In the genomic region with DNA sequence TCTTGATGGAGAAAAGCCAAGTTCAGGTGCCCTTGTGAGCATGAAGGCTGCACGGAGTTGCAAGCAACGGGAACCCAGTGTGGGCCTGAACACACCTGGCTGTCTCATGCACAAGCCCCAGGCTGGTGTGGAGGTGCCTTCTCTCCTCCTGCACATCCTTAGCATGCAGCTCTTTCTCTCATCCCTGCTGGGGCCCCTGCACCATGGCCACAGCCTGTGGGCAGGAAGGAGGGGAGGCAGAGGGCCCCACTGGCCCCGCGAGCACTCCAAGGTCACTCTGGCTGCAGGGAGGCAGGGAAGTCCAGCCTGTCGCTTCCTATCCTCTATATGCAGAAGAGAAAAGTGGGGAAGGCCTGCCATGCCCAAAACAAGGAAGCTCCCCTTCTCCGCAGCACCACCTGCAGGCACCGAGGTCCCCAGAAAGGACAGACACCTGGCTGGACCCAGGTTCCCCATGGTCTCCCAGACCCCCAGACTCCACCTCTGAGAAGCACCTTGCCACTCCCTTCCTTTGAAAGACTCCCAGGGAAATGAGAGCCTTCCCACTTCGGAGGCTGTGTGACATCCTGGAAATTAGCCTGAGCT, we compare ENCODE assay signal across 18 cellular contexts. TPM values are rescaled to one million over a fixed set of nuclear protein-coding genes. Genes with fewer than 3 reads are reported as not detected.
A peak's percentile ranks its signal among the peaks of the same experiment; 100 is the strongest.
DNase-seq lines count a peak whose midpoint lies in the region; ATAC-seq, FAIRE-seq and TF ChIP-seq lines count a peak whose summit lies in the region.
"Had no signal": no experiment of that assay in that cellular context is flagged by ENCODE, and none has a peak within 500 bp of the region (broad histone marks: within the 10 kb centered on the region; RNA-seq: fewer than 3 reads in every experiment).

No MANE protein-coding gene starts in this region.

- CTCF ChIA-PET in A549 (lab: Yijun Ruan, JAX): interaction anchor here (0.9 to 4.4 kb wide), 13 partner anchors 8 to 92 kb away, joined by 3 to 21 read pairs (median 5); no protein-coding TSS in a partner anchor

- H3K4me1 ChIP-seq in A549: no peaks in the 10 kb centered on the region

- H3K4me3 ChIP-seq in A549 (no peak overlapping the region), H7 (ENCODE audit: insufficient read depth, low read depth, low read length) (no peak overlapping the region), bronchial epithelial cell (ENCODE audit: low read depth, low read length) (no peak overlapping the region)

- no peaks in the 10 kb centered on the region for H3K9me3 ChIP-seq in A549
- H3K9me3 ChIP-seq: SK-N-SH had no signal

- WGBS in A549 (ENCODE audit: missing lambda C conversion rate): 25% methylated on average over 8 of the region's 8 CpGs

- FAIRE-seq in A549 (lab: Jason Lieb, UNC) (no peak), bronchial epithelial cell (lab: Jason Lieb, UNC) (no peak)

- H3K36me3 ChIP-seq in H7 (replicated peaks; ENCODE audit: control insufficient read depth, insufficient read depth, low read length): no peaks in the 10 kb centered on the region
- no peaks in the 10 kb centered on the region for H3K36me3 ChIP-seq in bronchial epithelial cell (ENCODE audit: control insufficient read depth, insufficient read depth, low read length)

- TF ChIP-seq POLR2A in A549 (IDR thresholded peaks at IDR 0.05; ENCODE audit: low read length): no peak

- DNase-seq in A549 (ENCODE audit: low read depth in 1 of 2, low spot score in 1 of 2) (no peak), H7 (peak; percentile 56), bronchial epithelial cell (ENCODE audit: low read depth) (no peak), NCI-H1048 (lab: John Stamatoyannopoulos, UW) (no peak)
- DNase-seq: DMS79; H9; KBM-7; MM.1S; NCI-H1092; NCI-H1436; NCI-H187 treated with DMSO at 0.1 percent for 48 hours; NK-92 treated with Interleukin-12 subunit alpha and Interleukin-12 subunit beta, amount 100 ng/mL, for 24 hours; SIG-M5; SK-N-SH had no signal

- POLR2A ChIA-PET in A549 (lab: Yijun Ruan, JAX): interaction anchor here (0.6 kb wide), 1 partner anchor 14 kb away, joined by 7 read pairs; no protein-coding TSS in a partner anchor

- H3K4me2 ChIP-seq in A549: no peak overlapping the region
- H3K4me2 ChIP-seq: SK-N-SH had no signal

- TF ChIP-seq EP300 in A549 (IDR thresholded peaks at IDR 0.05): no peak

- H3K27ac ChIP-seq in A549: no peak overlapping the region
- H3K27ac ChIP-seq: RWPE1 had no signal

- H3K27me3 ChIP-seq in H7 (ENCODE audit: control insufficient read depth, insufficient read depth, low read length) (no peaks in the 10 kb centered on the region), bronchial epithelial cell (ENCODE audit: control insufficient read depth, insufficient read depth, low read length) (peaks cover 2% of the 10 kb centered on the region)

- no peak for TF ChIP-seq RAD21 in A549 (conservative IDR thresholded peaks at IDR 0.05 in 1 of 2, IDR thresholded peaks at IDR 0.05 in 1 of 2)

- ATAC-seq in A549: peak; percentile 9 to 30; a peak in 3 of 6 replicates
- no peak for ATAC-seq in HG02642 (IDR thresholded peaks at IDR 0.05; ENCODE audit: poor library complexity, unreplicated experiment)
- no peak for ATAC-seq in GM21447 (IDR thresholded peaks at IDR 0.05; ENCODE audit: unreplicated experiment)

- TF ChIP-seq CTCF in A549 (IDR thresholded peaks at IDR 0.05): no peak
- TF ChIP-seq CTCF in bronchial epithelial cell (IDR thresholded peaks at IDR 0.05; ENCODE audit: insufficient read depth, low read length, severe bottlenecking): peak; percentile 16

TF ChIP-seq in A549, 52 proteins besides CTCF, POLR2A, EP300 and RAD21:
- TF ChIP-seq HOXB13 (CRISPR knock-in tag; IDR thresholded peaks at IDR 0.05; ENCODE audit: low read depth): no peak
- no peak for TF ChIP-seq FOSB (CRISPR knock-in tag; IDR thresholded peaks at IDR 0.05)
- no peak for TF ChIP-seq ZC3H11A (IDR thresholded peaks at IDR 0.05)
- no peak for TF ChIP-seq JUNB (IDR thresholded peaks at IDR 0.05)
- TF ChIP-seq CEBPB (IDR thresholded peaks at IDR 0.05): no peak
- no peak for TF ChIP-seq BHLHE40 (IDR thresholded peaks at IDR 0.05; ENCODE audit: low read depth, low read length)
- no peak for TF ChIP-seq RNF2 (IDR thresholded peaks at IDR 0.05; ENCODE audit: borderline replicate concordance, low read depth)
- TF ChIP-seq, protein P1, sequence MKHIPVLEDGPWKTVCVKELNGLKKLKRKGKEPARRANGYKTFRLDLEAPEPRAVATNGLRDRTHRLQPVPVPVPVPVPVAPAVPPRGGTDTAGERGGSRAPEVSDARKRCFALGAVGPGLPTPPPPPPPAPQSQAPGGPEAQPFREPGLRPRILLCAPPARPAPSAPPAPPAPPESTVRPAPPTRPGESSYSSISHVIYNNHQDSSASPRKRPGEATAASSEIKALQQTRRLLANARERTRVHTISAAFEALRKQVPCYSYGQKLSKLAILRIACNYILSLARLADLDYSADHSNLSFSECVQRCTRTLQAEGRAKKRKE (CRISPR knock-in tag; IDR thresholded peaks at IDR 0.05; ENCODE audit: low read depth): no peak
- TF ChIP-seq EHMT2 (IDR thresholded peaks at IDR 0.05; ENCODE audit: low read depth): no peak
- TF ChIP-seq TFCP2L1 (CRISPR knock-in tag; IDR thresholded peaks at IDR 0.05): no peak
- TF ChIP-seq ZSCAN20 (CRISPR knock-in tag; IDR thresholded peaks at IDR 0.05): no peak
- no peak for TF ChIP-seq EHF (CRISPR knock-in tag; IDR thresholded peaks at IDR 0.05)
- no peak for TF ChIP-seq SMC3 (IDR thresholded peaks at IDR 0.05)
- TF ChIP-seq FOSL2 (IDR thresholded peaks at IDR 0.05): no peak
- no peak for TF ChIP-seq FOSL2 (CRISPR knock-in tag; IDR thresholded peaks at IDR 0.05)
- TF ChIP-seq, protein P2, sequence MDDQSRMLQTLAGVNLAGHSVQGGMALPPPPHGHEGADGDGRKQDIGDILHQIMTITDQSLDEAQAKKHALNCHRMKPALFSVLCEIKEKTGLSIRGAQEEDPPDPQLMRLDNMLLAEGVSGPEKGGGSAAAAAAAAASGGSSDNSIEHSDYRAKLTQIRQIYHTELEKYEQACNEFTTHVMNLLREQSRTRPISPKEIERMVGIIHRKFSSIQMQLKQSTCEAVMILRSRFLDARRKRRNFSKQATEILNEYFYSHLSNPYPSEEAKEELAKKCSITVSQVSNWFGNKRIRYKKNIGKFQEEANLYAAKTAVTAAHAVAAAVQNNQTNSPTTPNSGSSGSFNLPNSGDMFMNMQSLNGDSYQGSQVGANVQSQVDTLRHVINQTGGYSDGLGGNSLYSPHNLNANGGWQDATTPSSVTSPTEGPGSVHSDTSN (IDR thresholded peaks at IDR 0.05): no peak
- no peak for TF ChIP-seq RFX5 (IDR thresholded peaks at IDR 0.05)

RNA-seq across cellular contexts. Expression of a gene that starts 18.6 kb away (rescaled TPM):
- polyA plus RNA-seq in A549 (2011; rRNA removed): 1.1 and 1.6 TPM in 2 replicates
- polyA plus RNA-seq in A549 (2012; cell fraction: cytosol; rRNA removed): 0.67 and 0.79 TPM in 2 replicates
- 0.82 and 0.91 TPM in 2 replicates for polyA plus RNA-seq in A549 (2012; cell fraction: nucleus; rRNA removed)
- 0.29 to 1.4 TPM (median 1.2 TPM) in 3 replicates for polyA plus RNA-seq in A549 (2017; fragmentation: RNase III; extraction: RNeasy Plus Mini Kit Qiagen cat#74134 plus additional on column Dnase treatment)
- polyA minus RNA-seq in A549 (2011; rRNA and poly(A)+ RNA removed): not detected in 2 replicates
- total RNA-seq in H7 (2014; rRNA removed; shearing (Covaris generic)): 0.17 and 0.41 TPM in 2 replicates
- under 0.01 and 0.38 TPM in 2 replicates for total RNA-seq in bronchial epithelial cell
- polyA plus RNA-seq: CD14-positive monocyte had no signal

RNA-seq across cellular contexts. Expression of a gene that starts 18.9 kb away (rescaled TPM):
- 169 and 174 TPM in 2 replicates for polyA plus RNA-seq in A549 (2011; rRNA removed)
- 138 and 190 TPM in 2 replicates for polyA plus RNA-seq in A549 (2012; cell fraction: cytosol; rRNA removed)
- polyA plus RNA-seq in A549 (2012; cell fraction: nucleus; rRNA removed): 185 and 190 TPM in 2 replicates
- 140 to 159 TPM (median 158 TPM) in 3 replicates for polyA plus RNA-seq in A549 (2017; fragmentation: RNase III; extraction: RNeasy Plus Mini Kit Qiagen cat#74134 plus additional on column Dnase treatment)
- 172 and 248 TPM in 2 replicates for polyA minus RNA-seq in A549 (2011; rRNA and poly(A)+ RNA removed)
- total RNA-seq in H7 (2014; rRNA removed; shearing (Covaris generic)): 174 and 181 TPM in 2 replicates
- 269 and 295 TPM in 2 replicates for total RNA-seq in bronchial epithelial cell

RNA-seq across cellular contexts. Expression of a gene that starts 23.0 kb away (rescaled TPM):
- polyA plus RNA-seq in A549 (2011; rRNA removed) (20.6 and 25.8 TPM in 2 replicates), A549 (2017; fragmentation: RNase III; extraction: RNeasy Plus Mini Kit Qiagen cat#74134 plus additional on column Dnase treatment) (30.3 to 31.7 TPM (median 31.0 TPM) in 3 replicates)
- polyA plus RNA-seq in A549 (2012; cell fraction: cytosol; rRNA removed): 30.5 and 32.8 TPM in 2 replicates
- 23.8 and 25.0 TPM in 2 replicates for polyA plus RNA-seq in A549 (2012; cell fraction: nucleus; rRNA removed)
- polyA minus RNA-seq in A549 (2011; rRNA and poly(A)+ RNA removed): 12.6 and 13.4 TPM in 2 replicates
- 28.5 and 33.5 TPM in 2 replicates for total RNA-seq in H7 (2014; rRNA removed; shearing (Covaris generic))
- 13.7 and 15.5 TPM in 2 replicates for total RNA-seq in bronchial epithelial cell

RNA-seq across cellular contexts. Expression of a gene that starts 27.4 kb away (rescaled TPM):
- polyA plus RNA-seq in A549 (2011; rRNA removed) (0.80 and 1.2 TPM in 2 replicates), A549 (2017; fragmentation: RNase III; extraction: RNeasy Plus Mini Kit Qiagen cat#74134 plus additional on column Dnase treatment) (0.94 to 1.7 TPM (median 0.98 TPM) in 3 replicates)
- polyA plus RNA-seq in A549 (2012; cell fraction: cytosol; rRNA removed): 0.89 and 0.95 TPM in 2 replicates
- polyA plus RNA-seq in A549 (2012; cell fraction: nucleus; rRNA removed): 8.6 TPM in 2 replicates
- 0.70 and 0.83 TPM in 2 replicates for polyA minus RNA-seq in A549 (2011; rRNA and poly(A)+ RNA removed)
- total RNA-seq in H7 (2014; rRNA removed; shearing (Covaris generic)): 2.8 and 5.5 TPM in 2 replicates
- 0.53 and 1.0 TPM in 2 replicates for total RNA-seq in bronchial epithelial cell
- polyA plus RNA-seq: CD14-positive monocyte had no signal

RNA-seq across cellular contexts. Expression of a gene that starts 38.4 kb away (rescaled TPM):
- polyA plus RNA-seq in A549 (2011; rRNA removed) (15.4 and 25.2 TPM in 2 replicates), A549 (2017; fragmentation: RNase III; extraction: RNeasy Plus Mini Kit Qiagen cat#74134 plus additional on column Dnase treatment) (34.9 to 36.9 TPM (median 35.6 TPM) in 3 replicates)
- polyA plus RNA-seq in A549 (2012; cell fraction: cytosol; rRNA removed): 56.1 and 56.8 TPM in 2 replicates
- 26.9 and 34.3 TPM in 2 replicates for polyA plus RNA-seq in A549 (2012; cell fraction: nucleus; rRNA removed)
- 8.1 and 8.4 TPM in 2 replicates for polyA minus RNA-seq in A549 (2011; rRNA and poly(A)+ RNA removed)
- total RNA-seq in H7 (2014; rRNA removed; shearing (Covaris generic)): 25.8 and 28.1 TPM in 2 replicates
- 46.6 and 51.3 TPM in 2 replicates for total RNA-seq in bronchial epithelial cell

Comparison
In these comparisons a context has a peak if more than half of its experiments do, and no peak if none do; other contexts are left out.
1. ATAC-seq: peak in A549 (2 of 2); none in HG02642 (single experiment) and GM21447 (single experiment).